In the genomic region with DNA sequence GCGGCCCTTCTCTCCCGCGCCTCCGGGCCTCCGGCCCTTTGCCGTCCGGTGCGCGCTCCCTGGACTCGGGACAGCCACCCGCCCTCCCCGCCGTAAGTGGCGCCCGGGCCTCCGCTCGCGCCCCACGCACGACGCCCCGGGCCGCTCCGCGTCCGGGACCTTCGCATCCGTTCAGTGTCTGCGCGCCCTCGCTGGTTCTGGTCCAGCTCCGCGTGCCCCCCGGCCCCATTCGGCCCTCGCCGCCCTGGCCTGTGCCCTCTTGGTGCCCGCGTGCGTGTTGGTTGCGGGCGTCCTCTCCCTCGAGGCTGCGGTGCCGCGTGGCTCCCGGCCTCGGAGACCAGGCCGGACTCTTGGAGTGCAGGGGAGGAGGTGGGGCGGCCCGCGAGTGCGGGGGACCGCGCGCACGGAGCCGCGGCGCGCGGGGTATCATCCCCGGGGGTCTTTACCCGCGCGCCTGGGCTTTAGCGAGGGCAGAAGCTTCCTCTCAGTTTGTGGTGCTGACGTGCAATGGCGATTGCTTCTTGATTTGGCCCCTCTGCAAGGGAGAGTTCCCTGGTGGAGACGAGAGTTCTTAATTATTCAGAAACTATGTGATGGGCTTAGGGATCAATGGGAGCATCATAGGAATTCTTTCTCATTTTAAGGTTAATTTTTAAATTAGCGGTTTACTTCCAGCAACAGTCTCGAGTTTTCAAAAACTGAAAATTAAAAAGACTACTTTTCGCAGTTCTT, we compare ENCODE assay signal across 8 cellular contexts. TPM values are rescaled to one million over a fixed set of nuclear protein-coding genes. Genes with fewer than 3 reads are reported as not detected.
DNase-seq lines count a peak whose midpoint lies in the region; ATAC-seq, FAIRE-seq and TF ChIP-seq lines count a peak whose summit lies in the region.

No MANE protein-coding gene starts in this region.

- TF ChIP-seq POLR2A in H54 (IDR thresholded peaks at IDR 0.05; ENCODE audit: low read depth, low read length) = no peak

- DNase-seq in NCI-H524 (lab: John Stamatoyannopoulos, UW) = peak; percentile 19 to 53
- DNase-seq in NCI-H524 treated with DMSO at 0.1 percent for 48 hours (lab: John Stamatoyannopoulos, UW) = no peak
- peak; percentile 41 for DNase-seq in NCI-H69 (lab: John Stamatoyannopoulos, UW)
- peak; percentile 27 for DNase-seq in myocyte (ENCODE audit: low read depth)
- DNase-seq in NCI-H2107 treated with DMSO at 0.1 percent for 48 hours (lab: John Stamatoyannopoulos, UW; ENCODE audit: unreplicated experiment) = no peak
- DNase-seq in H54 (ENCODE audit: insufficient read length, low spot score) = no peak

- no peaks in the 10 kb centered on the region for H3K9me3 ChIP-seq in endocrine pancreas (ENCODE audit: control insufficient read depth, low read length)

- H3K36me3 ChIP-seq in endocrine pancreas (ENCODE audit: control insufficient read depth, insufficient read depth, low read length) = no peaks in the 10 kb centered on the region

- FAIRE-seq in H54 (lab: Jason Lieb, UNC) = no peak

- H3K27me3 ChIP-seq in endocrine pancreas (ENCODE audit: control insufficient read depth, insufficient read depth, low read length) = no peaks in the 10 kb centered on the region

- peak overlapping the region; percentile 76 for H3K9ac ChIP-seq in endocrine pancreas (ENCODE audit: control insufficient read depth, insufficient read depth, low read length)

- ATAC-seq in HG02938 (IDR thresholded peaks at IDR 0.05; ENCODE audit: unreplicated experiment) = no peak

- peak overlapping the region; percentile 74 for H3K4me3 ChIP-seq in endocrine pancreas (ENCODE audit: control insufficient read depth, insufficient read depth, low read length)

- no peaks in the 10 kb centered on the region for H3K4me1 ChIP-seq in endocrine pancreas (ENCODE audit: control insufficient read depth, insufficient read depth, low read length)

RNA-seq across cellular contexts. Expression of a gene that starts 0.8 kb away (rescaled TPM):
- total RNA-seq in myocyte = 12.5 and 16.1 TPM in 2 replicates
- polyA plus RNA-seq in myocyte (2012) = 8.0 TPM

Comparison
In these comparisons a context has a peak if more than half of its experiments do, and no peak if none do; other contexts are left out.
1. DNase-seq: peak in NCI-H524 (2 of 2), NCI-H69 (single experiment) and myocyte (single experiment); none in NCI-H524 treated with DMSO at 0.1 percent for 48 hours (single experiment), NCI-H2107 treated with DMSO at 0.1 percent for 48 hours (single experiment) and H54 (single experiment).